In genomic region chr1:25030674-25031589, GRCh38 we compare ENCODE assay signal across 8 cellular contexts.
DNase-seq lines count a peak whose midpoint lies in the region; ATAC-seq, FAIRE-seq and TF ChIP-seq lines count a peak whose summit lies in the region.

No MANE protein-coding gene starts in this region.

- DNase-seq in GM12878 (ENCODE audit: low read depth, low spot score) (peak; percentile 91), ACHN (no peak), ureter (ENCODE audit: low spot score) (no peak)
- peak; percentile 50 to 52 for DNase-seq in stimulated activated CD8-positive, alpha-beta memory T cell treated with anti-CD3 and anti-CD28 coated beads, Interleukin-7, amount 100 ng/mL, for 1 hour (ENCODE audit: low read depth in 2 of 2)

- H3K27me3 Mint-ChIP-seq in T-helper 1 cell treated with Interleukin-12 subunit alpha and Interleukin-12 subunit beta and Interleukin-4 antibody, amounts not matched to agents 30 μg/mL and 1 μg/mL, for 36 hours (ENCODE audit: low read depth), result no peaks in the 10 kb centered on the region

- CTCF ChIA-PET in GM12878 (lab: Yijun Ruan, JAX), result interaction anchor here (0.7 to 12.3 kb wide), 7 partner anchors 8 to 116 kb away, joined by 3 to 396 read pairs (median 69); partner anchors contain the start of gene RUNX3

- peak overlapping the region; percentile 38 for H3K4me3 ChIP-seq in GM12875 (ENCODE audit: low read depth, low read length)
- H3K4me3 ChIP-seq in GM12878, result peak overlapping the region; percentile 23

- peak overlapping the region; percentile 84 for H3K4me3 Mint-ChIP-seq in T-helper 1 cell treated with Interleukin-12 subunit alpha and Interleukin-12 subunit beta and Interleukin-4 antibody, amounts not matched to agents 30 μg/mL and 1 μg/mL, for 36 hours

- in situ Hi-C loops in GM12878 (cut with MboI) (loop anchor here (5.0 kb wide), 1 partner anchor 69 kb away; no protein-coding TSS in a partner anchor), ACHN (cut with HindIII; ENCODE audit: low pct_ligation_motif_present, low pct_unique_long_range_greater_than_20kb, low sequenced_read_pairs) (no loop called here)

- H3K4me1 Mint-ChIP-seq in T-helper 1 cell treated with Interleukin-12 subunit alpha and Interleukin-12 subunit beta and Interleukin-4 antibody, amounts not matched to agents 30 μg/mL and 1 μg/mL, for 36 hours (ENCODE audit: low read depth), result peaks cover 78% of the 10 kb centered on the region

- TF ChIP-seq POLR2A in GM12878 (IDR thresholded peaks at IDR 0.05; ENCODE audit: low read depth, low read length), result peak; percentile 80

- peaks cover 96% of the 10 kb centered on the region for H3K4me1 ChIP-seq in GM12878 (ENCODE audit: control insufficient read depth, insufficient read depth, low read length)

- peak overlapping the region; percentile 98 for H3K27ac Mint-ChIP-seq in T-helper 1 cell treated with Interleukin-12 subunit alpha and Interleukin-12 subunit beta and Interleukin-4 antibody, amounts not matched to agents 30 μg/mL and 1 μg/mL, for 36 hours

- no peaks in the 10 kb centered on the region for H3K27me3 ChIP-seq in GM12878 (replicated peaks in 1 of 2; ENCODE audit: control insufficient read depth in 2 of 2, insufficient read depth in 2 of 2, low read length in 1 of 2)

- RAD21 ChIA-PET in GM12878 (lab: Charles Lee; ENCODE audit: unreplicated experiment), result interaction anchor here (0.9 to 8.9 kb wide), 14 partner anchors 6 to 106 kb away, joined by 3 to 214 read pairs (median 8); partner anchors contain the start of gene RUNX3

- H3K36me3 Mint-ChIP-seq in T-helper 1 cell treated with Interleukin-12 subunit alpha and Interleukin-12 subunit beta and Interleukin-4 antibody, amounts not matched to agents 30 μg/mL and 1 μg/mL, for 36 hours (ENCODE audit: low read depth), result peaks cover 1% of the 10 kb centered on the region

- no TSS peak for BruUV-seq in GM12878 (replicated peaks; lab: Mats Ljungman, UMichigan)

- peak; percentile 78 for FAIRE-seq in GM12878 (lab: Jason Lieb, UNC)

- TF ChIP-seq EP300 in GM12878 (IDR thresholded peaks at IDR 0.05; ENCODE audit: borderline replicate concordance in 1 of 2, control insufficient read depth in 1 of 2, low read depth in 2 of 2, low read length in 2 of 2), result peak; percentile 94 to 97

- H3K4me2 ChIP-seq in GM12878 (ENCODE audit: control insufficient read depth, insufficient read depth), result peak overlapping the region; percentile 95

- TF ChIP-seq RAD21 in GM12878 (IDR thresholded peaks at IDR 0.05; ENCODE audit: insufficient read depth, low read depth, low read length), result no peak

- H3K27ac ChIP-seq in GM12878 (ENCODE audit: control insufficient read depth, insufficient read depth), result peak overlapping the region; percentile 100

- WGBS in GM12878 (ENCODE audit: insufficient coverage, insufficient replicate concordance, low lambda C conversion rate, missing lambda C conversion rate), result 0% methylated on average over 6 of the region's 6 CpGs

- peak overlapping the region; percentile 91 for H3K9ac ChIP-seq in GM12878 (ENCODE audit: control insufficient read depth, insufficient read depth, low read length)

- POLR2A ChIA-PET in GM12878 (lab: Charles Lee), result interaction anchor here (0.6 to 10.8 kb wide), 9 partner anchors 8 to 107 kb away, joined by 3 to 220 read pairs (median 20); partner anchors contain the start of gene RUNX3

- peak; percentile 36 for ATAC-seq in HG02623 (IDR thresholded peaks at IDR 0.05; ENCODE audit: unreplicated experiment)
- ATAC-seq in GM12878, result peak; percentile 60
- ATAC-seq in GM19455 (IDR thresholded peaks at IDR 0.05; ENCODE audit: unreplicated experiment), result no peak

- no peaks in the 10 kb centered on the region for H3K9me3 Mint-ChIP-seq in T-helper 1 cell treated with Interleukin-12 subunit alpha and Interleukin-12 subunit beta and Interleukin-4 antibody, amounts not matched to agents 30 μg/mL and 1 μg/mL, for 36 hours

- H4K20me1 ChIP-seq in GM12878 (ENCODE audit: control insufficient read depth, insufficient read depth), result no peaks in the 10 kb centered on the region

- H3K79me2 ChIP-seq in GM12878 (ENCODE audit: control insufficient read depth, insufficient read depth, low read length), result peaks cover 58% of the 10 kb centered on the region

- H3K9me3 ChIP-seq in GM12878 (replicated peaks; ENCODE audit: control insufficient read depth, insufficient read depth, low read length), result no peaks in the 10 kb centered on the region; the same call in 2 of the 3 replicates

- SMC1A ChIA-PET in GM12878 (lab: Charles Lee; ENCODE audit: uncharacterized antibody, unreplicated experiment), result interaction anchor here (0.6 to 10.6 kb wide), 8 partner anchors 7 to 105 kb away, joined by 3 to 292 read pairs (median 74); partner anchors contain the start of gene RUNX3

- no peak for TF ChIP-seq CTCF in GM12875 (IDR thresholded peaks at IDR 0.05; ENCODE audit: borderline replicate concordance, insufficient read depth, low read depth, low read length)
- TF ChIP-seq CTCF in GM12878 (IDR thresholded peaks at IDR 0.05 in 2 of 3, conservative IDR thresholded peaks at IDR 0.05 in 1 of 3; ENCODE audit: control insufficient read depth in 2 of 3, extremely low read depth in 1 of 3, insufficient read depth in 1 of 3, low read depth in 3 of 3, low read length in 3 of 3), result no peak

- H3K36me3 ChIP-seq in GM12878 (ENCODE audit: control insufficient read depth in 2 of 2, insufficient read depth in 2 of 2, low read length in 1 of 2), result no peaks in the 10 kb centered on the region

- H2AFZ ChIP-seq in GM12878 (ENCODE audit: control insufficient read depth, low read depth, low read length), result no peak overlapping the region

- intact Hi-C loops in GM12878 (cut with micrococcal nuclease; ENCODE audit: unreplicated experiment), result loop anchor here (5.0 to 10.0 kb wide), 3 partner anchors 116 to 284 kb away; partner anchors contain the start of gene CLIC4

TF ChIP-seq in GM12878, 131 proteins besides CTCF, POLR2A, EP300 and RAD21 (continues in another document):
- no peak for TF ChIP-seq SUZ12 (IDR thresholded peaks at IDR 0.05; ENCODE audit: unreplicated experiment)
- peak; percentile 96 for TF ChIP-seq JUNB (IDR thresholded peaks at IDR 0.05)
- peak; percentile 97 for TF ChIP-seq EED (IDR thresholded peaks at IDR 0.05; ENCODE audit: low read depth)
- peak; percentile 26 for TF ChIP-seq E4F1 (IDR thresholded peaks at IDR 0.05; ENCODE audit: borderline replicate concordance, partially characterized antibody)
- TF ChIP-seq TCF12 (IDR thresholded peaks at IDR 0.05; ENCODE audit: low read depth, low read length), result peak; percentile 73; the same call in 1 of the 2 replicates
- peak; percentile 87 for TF ChIP-seq SMAD1 (IDR thresholded peaks at IDR 0.05; ENCODE audit: low read depth, partially characterized antibody)
- no peak for TF ChIP-seq ZNF274 (IDR thresholded peaks at IDR 0.05; ENCODE audit: insufficient read depth, insufficient read length)
- TF ChIP-seq, protein P1, sequence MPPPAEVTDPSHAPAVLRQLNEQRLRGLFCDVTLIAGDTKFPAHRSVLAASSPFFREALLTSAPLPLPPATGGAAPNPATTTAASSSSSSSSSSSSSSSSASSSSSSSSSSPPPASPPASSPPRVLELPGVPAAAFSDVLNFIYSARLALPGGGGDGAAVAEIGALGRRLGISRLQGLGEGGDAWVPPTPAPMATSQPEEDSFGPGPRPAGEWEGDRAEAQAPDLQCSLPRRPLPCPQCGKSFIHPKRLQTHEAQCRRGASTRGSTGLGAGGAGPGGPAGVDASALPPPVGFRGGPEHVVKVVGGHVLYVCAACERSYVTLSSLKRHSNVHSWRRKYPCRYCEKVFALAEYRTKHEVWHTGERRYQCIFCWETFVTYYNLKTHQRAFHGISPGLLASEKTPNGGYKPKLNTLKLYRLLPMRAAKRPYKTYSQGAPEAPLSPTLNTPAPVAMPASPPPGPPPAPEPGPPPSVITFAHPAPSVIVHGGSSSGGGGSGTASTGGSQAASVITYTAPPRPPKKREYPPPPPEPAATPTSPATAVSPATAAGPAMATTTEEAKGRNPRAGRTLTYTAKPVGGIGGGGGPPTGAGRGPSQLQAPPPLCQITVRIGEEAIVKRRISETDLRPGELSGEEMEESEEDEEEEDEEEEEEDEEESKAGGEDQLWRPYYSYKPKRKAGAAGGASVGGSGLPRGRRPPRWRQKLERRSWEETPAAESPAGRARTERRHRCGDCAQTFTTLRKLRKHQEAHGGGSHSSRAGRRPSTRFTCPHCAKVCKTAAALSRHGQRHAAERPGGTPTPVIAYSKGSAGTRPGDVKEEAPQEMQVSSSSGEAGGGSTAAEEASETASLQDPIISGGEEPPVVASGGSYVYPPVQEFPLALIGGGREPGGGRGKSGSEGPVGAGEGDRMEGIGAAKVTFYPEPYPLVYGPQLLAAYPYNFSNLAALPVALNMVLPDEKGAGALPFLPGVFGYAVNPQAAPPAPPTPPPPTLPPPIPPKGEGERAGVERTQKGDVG (CRISPR knock-in tag; IDR thresholded peaks at IDR 0.05), result 0 out of 2 replicates have a peak, but pooled peaks have one; percentile 26
- peak; percentile 80 for TF ChIP-seq CREM (IDR thresholded peaks at IDR 0.05; ENCODE audit: low read depth)
- peak; percentile 80 for TF ChIP-seq SP1 (IDR thresholded peaks at IDR 0.05; ENCODE audit: low read depth, low read length)
- no peak for TF ChIP-seq STAT3 (IDR thresholded peaks at IDR 0.05; ENCODE audit: low read depth, low read length)
- peak; percentile 56 for TF ChIP-seq GATAD2B (conservative IDR thresholded peaks at IDR 0.05; ENCODE audit: low read depth)
- TF ChIP-seq POLR2AphosphoS2 (IDR thresholded peaks at IDR 0.05; ENCODE audit: low read depth, low read length), result peak; percentile 27; the same call in 1 of the 2 replicates
- TF ChIP-seq CBFB (IDR thresholded peaks at IDR 0.05; ENCODE audit: low read depth), result peak; percentile 94
- no peak for TF ChIP-seq ZSCAN29 (IDR thresholded peaks at IDR 0.05)

Comparison
In these comparisons a context has a peak if more than half of its experiments do, and no peak if none do; other contexts are left out.
1. DNase-seq: peak in GM12878 (single experiment) and stimulated activated CD8-positive, alpha-beta memory T cell treated with anti-CD3 and anti-CD28 coated beads, Interleukin-7, amount 100 ng/mL, for 1 hour (2 of 2); none in ACHN (single experiment) and ureter (single experiment).